Comparison of ENCODE assay signal across 1 cellular context in the genomic region with DNA sequence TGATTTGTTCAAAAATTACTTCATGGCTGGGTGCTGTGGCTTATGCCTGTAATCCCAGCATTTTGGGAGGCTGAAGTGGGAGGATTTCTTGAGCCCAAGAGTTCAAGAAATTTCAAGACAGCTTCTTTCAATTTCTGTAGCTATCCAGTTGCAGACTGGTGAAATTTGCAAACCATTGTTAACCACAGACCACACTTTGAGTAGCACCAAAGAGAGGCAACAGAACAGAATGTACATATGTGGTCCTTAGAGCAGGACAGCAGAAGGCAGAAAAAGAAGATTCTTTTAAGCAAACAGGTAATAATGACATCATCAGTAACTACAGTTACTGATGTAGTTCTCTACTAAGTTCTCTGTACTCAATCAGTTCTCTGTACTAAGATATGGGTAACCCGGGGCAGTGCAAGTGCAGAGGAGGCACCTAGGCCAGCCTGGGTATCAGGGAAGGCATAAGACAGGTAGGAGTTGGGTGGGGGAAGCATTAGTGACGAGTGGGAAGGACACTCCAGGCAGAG.
TF ChIP-seq lines count a peak whose summit lies in the region.

No MANE protein-coding gene starts in this region.

TF ChIP-seq in K562, 482 proteins besides CTCF, POLR2A, EP300 and RAD21:
- TF ChIP-seq CBFB (CRISPR knock-in tag; IDR thresholded peaks at IDR 0.05) (no peak), ATF7 (IDR thresholded peaks at IDR 0.05) (peak; percentile 54; the same call in 1 of the 2 replicates), ZNF830 (CRISPR knock-in tag; IDR thresholded peaks at IDR 0.05) (no peak)
- TF ChIP-seq, protein P1, sequence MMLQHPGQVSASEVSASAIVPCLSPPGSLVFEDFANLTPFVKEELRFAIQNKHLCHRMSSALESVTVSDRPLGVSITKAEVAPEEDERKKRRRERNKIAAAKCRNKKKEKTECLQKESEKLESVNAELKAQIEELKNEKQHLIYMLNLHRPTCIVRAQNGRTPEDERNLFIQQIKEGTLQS (IDR thresholded peaks at IDR 0.05), result peak; percentile 57; the same call in 1 of the 2 replicates
- TF ChIP-seq, protein P1 (CRISPR knock-in tag; conservative IDR thresholded peaks at IDR 0.05), result no peak
